In genomic region chr19:44512326-44513298, GRCh38 we compare ENCODE assay signal across 8 cellular contexts. TPM values are rescaled to one million over a fixed set of nuclear protein-coding genes. Genes with fewer than 3 reads are reported as not detected.
A peak's percentile ranks its signal among the peaks of the same experiment; 100 is the strongest.
DNase-seq lines count a peak whose midpoint lies in the region; ATAC-seq and TF ChIP-seq lines count a peak whose summit lies in the region.

No MANE protein-coding gene starts in this region.

- peak; percentile 48 for TF ChIP-seq CTCF in MM.1S (IDR thresholded peaks at IDR 0.05; ENCODE audit: low read length)
- TF ChIP-seq CTCF in activated CD8-positive, alpha-beta T cell treated with anti-CD3 and anti-CD28 coated beads for 36 hours (IDR thresholded peaks at IDR 0.05), result peak; percentile 53
- peak; percentile 31 for TF ChIP-seq CTCF in lower lobe of right lung (IDR thresholded peaks at IDR 0.05)

- H4K20me1 ChIP-seq in MM.1S (ENCODE audit: insufficient read depth, low read length), result no peaks in the 10 kb centered on the region

- POLR2A ChIA-PET in activated CD8-positive, alpha-beta T cell treated with anti-CD3 and anti-CD28 coated beads for 36 hours (lab: Charles Lee), result no interaction called here

- H3K27ac ChIP-seq in MM.1S (ENCODE audit: low read length), result no peak overlapping the region
- H3K27ac ChIP-seq in lower lobe of right lung, result no peak overlapping the region

- H3K36me3 Mint-ChIP-seq in activated naive CD4-positive, alpha-beta T cell treated with anti-CD3 and anti-CD28 coated beads for 36 hours (ENCODE audit: low read depth), result peaks cover 6% of the 10 kb centered on the region
- no peaks in the 10 kb centered on the region for H3K36me3 Mint-ChIP-seq in activated CD8-positive, alpha-beta T cell treated with anti-CD3 and anti-CD28 coated beads for 36 hours (ENCODE audit: low read depth)

- no peak overlapping the region for H2AFZ ChIP-seq in MM.1S (ENCODE audit: low read length)

- H3F3A ChIP-seq in MM.1S (ENCODE audit: insufficient read depth, low read length), result no peaks in the 10 kb centered on the region

- H3K27me3 ChIP-seq in MM.1S (replicated peaks; ENCODE audit: insufficient read depth, low read length) (no peaks in the 10 kb centered on the region; the same call in 1 of the 2 replicates), lower lobe of right lung (ENCODE audit: low read depth) (peaks cover 20% of the 10 kb centered on the region)

- H3K4me3 ChIP-seq in MM.1S (ENCODE audit: low read length) (no peak overlapping the region), lower lobe of right lung (no peak overlapping the region)

- H3K9me3 ChIP-seq in MM.1S (replicated peaks; ENCODE audit: insufficient read depth, low read length) (no peaks in the 10 kb centered on the region), lower lobe of right lung (no peaks in the 10 kb centered on the region)

- H3K9me2 ChIP-seq in MM.1S (replicated peaks; ENCODE audit: insufficient read depth, low read length), result no peaks in the 10 kb centered on the region

- H3K36me3 ChIP-seq in MM.1S (replicated peaks; ENCODE audit: insufficient read depth, low read length) (no peaks in the 10 kb centered on the region), lower lobe of right lung (no peaks in the 10 kb centered on the region)

- no peak overlapping the region for H3K27ac Mint-ChIP-seq in activated naive CD4-positive, alpha-beta T cell treated with anti-CD3 and anti-CD28 coated beads for 36 hours
- H3K27ac Mint-ChIP-seq in activated CD8-positive, alpha-beta T cell treated with anti-CD3 and anti-CD28 coated beads for 36 hours, result no peak overlapping the region

- H3K4me1 ChIP-seq in MM.1S (ENCODE audit: low read length), result no peaks in the 10 kb centered on the region
- no peaks in the 10 kb centered on the region for H3K4me1 ChIP-seq in lower lobe of right lung

- H3K79me2 ChIP-seq in MM.1S (ENCODE audit: low read length), result no peaks in the 10 kb centered on the region

- CTCF ChIA-PET in activated naive CD4-positive, alpha-beta T cell treated with anti-CD3 and anti-CD28 coated beads for 36 hours (lab: Charles Lee), result no interaction called here
- CTCF ChIA-PET in activated CD8-positive, alpha-beta T cell treated with anti-CD3 and anti-CD28 coated beads for 36 hours (lab: Charles Lee), result no interaction called here

- H3K4me3 Mint-ChIP-seq in activated naive CD4-positive, alpha-beta T cell treated with anti-CD3 and anti-CD28 coated beads for 36 hours, result no peak overlapping the region
- no peak overlapping the region for H3K4me3 Mint-ChIP-seq in activated CD8-positive, alpha-beta T cell treated with anti-CD3 and anti-CD28 coated beads for 36 hours

- H3K4me1 Mint-ChIP-seq in activated naive CD4-positive, alpha-beta T cell treated with anti-CD3 and anti-CD28 coated beads for 36 hours (ENCODE audit: low read depth), result no peaks in the 10 kb centered on the region
- no peaks in the 10 kb centered on the region for H3K4me1 Mint-ChIP-seq in activated CD8-positive, alpha-beta T cell treated with anti-CD3 and anti-CD28 coated beads for 36 hours (ENCODE audit: low read depth)

- no peak overlapping the region for H3K4me2 ChIP-seq in MM.1S (ENCODE audit: low read depth, low read length)

- peak; percentile 47 for DNase-seq in activated naive CD4-positive, alpha-beta T cell treated with anti-CD3 and anti-CD28 coated beads for 36 hours
- no peak for DNase-seq in activated naive CD4-positive, alpha-beta T cell (lab: John Stamatoyannopoulos, UW)
- DNase-seq in MM.1S (no peak), lower lobe of right lung (no peak)
- peak; percentile 55 for DNase-seq in activated CD8-positive, alpha-beta T cell treated with anti-CD3 and anti-CD28 coated beads for 36 hours

- intact Hi-C loops in activated naive CD4-positive, alpha-beta T cell treated with anti-CD3 and anti-CD28 coated beads for 36 hours (cut with micrococcal nuclease), result no loop called here
- intact Hi-C loops in activated CD8-positive, alpha-beta T cell treated with anti-CD3 and anti-CD28 coated beads for 36 hours (cut with micrococcal nuclease), result no loop called here
- intact Hi-C loops in lower lobe of right lung (cut with DNase I), result no loop called here

- H3K9ac ChIP-seq in MM.1S (ENCODE audit: low read length), result no peak overlapping the region

- peaks cover 25% of the 10 kb centered on the region for H3K27me3 Mint-ChIP-seq in activated naive CD4-positive, alpha-beta T cell treated with anti-CD3 and anti-CD28 coated beads for 36 hours (ENCODE audit: low read depth)
- H3K27me3 Mint-ChIP-seq in activated CD8-positive, alpha-beta T cell treated with anti-CD3 and anti-CD28 coated beads for 36 hours, result peaks cover 21% of the 10 kb centered on the region

- ATAC-seq in activated CD8-positive, alpha-beta T cell treated with anti-CD3 and anti-CD28 coated beads for 36 hours, result no peak
- ATAC-seq in lower lobe of right lung, result no peak
- ATAC-seq in HG03469 (IDR thresholded peaks at IDR 0.05; ENCODE audit: unreplicated experiment), result no peak
- no peak for ATAC-seq in HG02981 (IDR thresholded peaks at IDR 0.05; ENCODE audit: unreplicated experiment)
- no peak for ATAC-seq in GM18867 (IDR thresholded peaks at IDR 0.05; ENCODE audit: unreplicated experiment)

- peaks cover 28% of the 10 kb centered on the region for H3K9me3 Mint-ChIP-seq in activated naive CD4-positive, alpha-beta T cell treated with anti-CD3 and anti-CD28 coated beads for 36 hours
- peaks cover 20% of the 10 kb centered on the region for H3K9me3 Mint-ChIP-seq in activated CD8-positive, alpha-beta T cell treated with anti-CD3 and anti-CD28 coated beads for 36 hours

RNA-seq across cellular contexts. Expression of gene ZNF180, which starts 12.3 kb away (rescaled TPM):
- 1 to 10 TPM; 3.3 to 5.2 TPM for total RNA-seq in activated naive CD4-positive, alpha-beta T cell treated with anti-CD3 and anti-CD28 coated beads for 36 hours
- 1 to 10 TPM; 8.1 to 8.6 TPM for total RNA-seq in activated CD8-positive, alpha-beta T cell treated with anti-CD3 and anti-CD28 coated beads for 36 hours
- 8.4 TPM for total RNA-seq in lower lobe of right lung

RNA-seq across cellular contexts. Expression of gene CEACAM20, which starts 16.9 kb away (rescaled TPM):
- total RNA-seq in activated naive CD4-positive, alpha-beta T cell treated with anti-CD3 and anti-CD28 coated beads for 36 hours, result not detected
- not detected for total RNA-seq in activated CD8-positive, alpha-beta T cell treated with anti-CD3 and anti-CD28 coated beads for 36 hours
- 0.30 TPM for total RNA-seq in lower lobe of right lung

Comparison
In these comparisons a context has a peak if more than half of its experiments do, and no peak if none do; other contexts are left out.
1. DNase-seq: peak in activated naive CD4-positive, alpha-beta T cell treated with anti-CD3 and anti-CD28 coated beads for 36 hours (single experiment) and activated CD8-positive, alpha-beta T cell treated with anti-CD3 and anti-CD28 coated beads for 36 hours (single experiment); none in activated naive CD4-positive, alpha-beta T cell (0 of 4), MM.1S (single experiment) and lower lobe of right lung (single experiment).
2. Peak in every context shown above with its lines, with median percentiles within 50 percentile points of each other: CTCF ChIP-seq.